In genomic region chr12:41286426-41286825, GRCh38 we compare ENCODE assay signal across 18 cellular contexts.
DNase-seq lines count a peak whose midpoint lies in the region; ATAC-seq, FAIRE-seq and TF ChIP-seq lines count a peak whose summit lies in the region.
"Had no signal": no experiment of that assay in that cellular context is flagged by ENCODE, and none has a peak within 500 bp of the region (broad histone marks: within the 10 kb centered on the region; RNA-seq: fewer than 3 reads in every experiment).

No MANE protein-coding gene starts in this region.

- H3K9me3 ChIP-seq in right lobe of liver, result no peaks in the 10 kb centered on the region
- H3K9me3 ChIP-seq: thyroid gland had no signal

- no peak for FAIRE-seq in HTR-8/SVneo (lab: Jason Lieb, UNC)

- WGBS in right lobe of liver (ENCODE audit: insufficient coverage, low coverage, low lambda C conversion rate, missing lambda C conversion rate), result 0% methylated on average over 1 of the region's 1 CpG

- no peaks in the 10 kb centered on the region for H3K36me3 Mint-ChIP-seq in activated CD8-positive, alpha-beta memory T cell treated with anti-CD3 and anti-CD28 coated beads, Interleukin-2, amount 10 ng/mL, durations not matched to agents 7 days and 5 days

- H3K27ac ChIP-seq in right lobe of liver, result no peak overlapping the region
- H3K27ac ChIP-seq: foreskin keratinocyte, thyroid gland had no signal

- no peaks in the 10 kb centered on the region for H3K4me1 Mint-ChIP-seq in activated CD8-positive, alpha-beta memory T cell treated with anti-CD3 and anti-CD28 coated beads, Interleukin-2, amount 10 ng/mL, durations not matched to agents 7 days and 5 days

- no peak for TF ChIP-seq CTCF in right lobe of liver (IDR thresholded peaks at IDR 0.05)

- no peak overlapping the region for H3K27ac Mint-ChIP-seq in activated CD8-positive, alpha-beta memory T cell treated with anti-CD3 and anti-CD28 coated beads, Interleukin-2, amount 10 ng/mL, durations not matched to agents 7 days and 5 days
- H3K27ac Mint-ChIP-seq: endodermal cell had no signal

- no peak overlapping the region for H3K4me3 Mint-ChIP-seq in activated CD8-positive, alpha-beta memory T cell treated with anti-CD3 and anti-CD28 coated beads, Interleukin-2, amount 10 ng/mL, durations not matched to agents 7 days and 5 days
- H3K4me3 Mint-ChIP-seq: endodermal cell had no signal

- CTCF ChIA-PET in activated CD8-positive, alpha-beta memory T cell treated with anti-CD3 and anti-CD28 coated beads, Interleukin-2, amount 10 ng/mL, durations not matched to agents 7 days and 5 days (lab: Charles Lee), result no interaction called here

- DNase-seq in COLO668 (lab: John Stamatoyannopoulos, UW; ENCODE audit: unreplicated experiment) (peak; percentile 27), NCI-H1092 (lab: John Stamatoyannopoulos, UW) (peak; percentile 10), NCI-H774 (lab: John Stamatoyannopoulos, UW) (peak; percentile 96), right lobe of liver (no peak), T-helper 1 cell (no peak), HTR-8/SVneo (ENCODE audit: insufficient read length, low spot score) (no peak)
- DNase-seq in activated CD8-positive, alpha-beta memory T cell treated with anti-CD3 and anti-CD28 coated beads, Interleukin-2, amount 10 ng/mL, durations not matched to agents 7 days and 5 days, result no peak
- DNase-seq: activated CD4-positive, alpha-beta T cell treated with anti-CD3 and anti-CD28 coated beads, Interleukin-2, amount 50 U/mL, for 1 hour; activated T-cell treated with anti-CD3 and anti-CD28 coated beads, Interleukin-2, amount 50 U/mL, for 48 hours; central memory CD4-positive, alpha-beta T cell; endodermal cell; foreskin keratinocyte; NCI-H526 treated with DMSO at 0.1 percent for 48 hours; SIG-M5; stimulated activated CD4-positive, alpha-beta T cell treated with anti-CD3 and anti-CD28 coated beads, Interleukin-4, amount 100 ng/mL, for 24 hours; T-helper 9 cell; thyroid gland had no signal

- intact Hi-C loops in right lobe of liver (cut with DNase I), result no loop called here

- no peak overlapping the region for H3K4me3 ChIP-seq in right lobe of liver
- H3K4me3 ChIP-seq: thyroid gland had no signal

- no peaks in the 10 kb centered on the region for H3K27me3 ChIP-seq in right lobe of liver
- H3K27me3 ChIP-seq: thyroid gland had no signal

- H3K4me1 ChIP-seq in right lobe of liver, result peaks cover 0 to 13% (median 0%) of the 10 kb centered on the region in 4 donors
- H3K4me1 ChIP-seq: foreskin keratinocyte had no signal

- H3K36me3 ChIP-seq in right lobe of liver, result no peaks in the 10 kb centered on the region
- H3K36me3 ChIP-seq: thyroid gland had no signal

- no peaks in the 10 kb centered on the region for H3K9me3 Mint-ChIP-seq in activated CD8-positive, alpha-beta memory T cell treated with anti-CD3 and anti-CD28 coated beads, Interleukin-2, amount 10 ng/mL, durations not matched to agents 7 days and 5 days (ENCODE audit: low read depth)

- H3K27me3 Mint-ChIP-seq in activated CD8-positive, alpha-beta memory T cell treated with anti-CD3 and anti-CD28 coated beads, Interleukin-2, amount 10 ng/mL, durations not matched to agents 7 days and 5 days, result no peaks in the 10 kb centered on the region

- ATAC-seq in right lobe of liver (peak; percentile 88 to 99 (median 94)), HG03442 (IDR thresholded peaks at IDR 0.05; ENCODE audit: unreplicated experiment) (no peak)
- ATAC-seq in activated CD8-positive, alpha-beta memory T cell treated with anti-CD3 and anti-CD28 coated beads, Interleukin-2, amount 10 ng/mL, durations not matched to agents 7 days and 5 days, result no peak
- ATAC-seq: foreskin keratinocyte had no signal

- no peak for TF ChIP-seq POLR2A in right lobe of liver (IDR thresholded peaks at IDR 0.05)

Comparison
In these comparisons a context has a peak if more than half of its experiments do, and no peak if none do; other contexts are left out.
1. DNase-seq: peak in COLO668 (single experiment), NCI-H1092 (single experiment) and NCI-H774 (single experiment); none in right lobe of liver (0 of 3), T-helper 1 cell (0 of 5), HTR-8/SVneo (single experiment) and activated CD8-positive, alpha-beta memory T cell treated with anti-CD3 and anti-CD28 coated beads, Interleukin-2, amount 10 ng/mL, durations not matched to agents 7 days and 5 days (single experiment).
2. ATAC-seq: peak in right lobe of liver (4 of 4); none in HG03442 (single experiment) and activated CD8-positive, alpha-beta memory T cell treated with anti-CD3 and anti-CD28 coated beads, Interleukin-2, amount 10 ng/mL, durations not matched to agents 7 days and 5 days (single experiment).